9 cellular contexts compared by ENCODE assay signal in the genomic region with DNA sequence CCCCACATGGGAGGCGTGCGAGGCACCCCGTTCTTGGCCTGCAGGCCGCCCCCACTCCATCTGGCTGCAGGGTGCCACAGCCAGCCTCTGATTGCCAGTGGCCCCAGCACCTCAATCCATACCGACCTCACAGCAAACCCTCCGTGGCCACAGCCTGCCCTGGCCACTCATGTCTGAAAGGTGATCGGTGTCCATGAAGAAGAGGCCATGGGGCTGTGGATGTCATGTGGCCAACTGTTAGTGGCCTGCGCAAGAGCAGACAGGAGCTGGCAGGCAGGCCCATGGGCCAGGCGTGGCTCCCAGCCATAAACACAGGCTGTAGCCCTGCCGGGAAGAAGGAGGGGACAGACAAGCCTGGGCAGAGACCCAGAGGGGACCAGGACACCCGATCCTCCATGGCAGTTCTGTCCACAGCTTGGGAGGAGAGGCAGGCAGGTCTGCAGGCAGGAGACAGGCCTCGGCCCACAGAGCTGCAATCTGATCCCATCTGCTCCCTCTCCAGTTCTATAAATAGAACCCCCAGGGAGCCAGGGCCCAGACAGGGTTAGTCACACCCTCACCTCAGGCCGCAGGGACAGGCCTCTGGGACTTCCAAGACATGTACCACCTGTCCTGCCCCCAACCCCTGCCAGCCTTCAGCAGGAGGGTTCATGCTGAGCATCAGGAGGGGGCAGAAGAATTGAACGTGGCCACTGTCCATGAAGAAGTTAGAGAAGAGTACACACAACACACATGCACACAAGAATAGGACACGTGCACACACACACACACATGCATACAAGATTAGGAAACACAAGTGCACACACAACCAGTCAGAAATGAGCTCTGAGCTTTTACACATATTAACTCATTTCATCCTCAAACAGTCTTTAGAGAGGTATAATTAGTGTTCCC. TPM values are rescaled to one million over a fixed set of nuclear protein-coding genes. Genes with fewer than 3 reads are reported as not detected.
DNase-seq lines count a peak whose midpoint lies in the region; ATAC-seq and TF ChIP-seq lines count a peak whose summit lies in the region.
"Had no signal": no experiment of that assay in that cellular context is flagged by ENCODE, and none has a peak within 500 bp of the region (broad histone marks: within the 10 kb centered on the region; RNA-seq: fewer than 3 reads in every experiment).

No MANE protein-coding gene starts in this region.

- 44 to 73% methylated on average over 15 of the region's 15 CpGs for WGBS in sigmoid colon, 2 donors

- H3K9me3 ChIP-seq in PC-3 (ENCODE audit: low read length) (no peaks in the 10 kb centered on the region), sigmoid colon (no peaks in the 10 kb centered on the region)

- 0 out of 2 replicates have a peak, but pooled peaks cover 3% of the 10 kb centered on the region for H3K79me2 ChIP-seq in PC-3 (ENCODE audit: low read length)

- TF ChIP-seq CTCF in HFFc6 (IDR thresholded peaks at IDR 0.05) = no peak
- TF ChIP-seq CTCF in PC-3 (conservative IDR thresholded peaks at IDR 0.05; ENCODE audit: low read depth, low read length) = no peak
- no peak for TF ChIP-seq CTCF in glutamatergic neuron (IDR thresholded peaks at IDR 0.05; ENCODE audit: partially characterized antibody, unreplicated experiment)
- TF ChIP-seq CTCF in sigmoid colon (IDR thresholded peaks at IDR 0.05) = no peak

- H3K9me3 Mint-ChIP-seq in HFFc6 (no peaks in the 10 kb centered on the region), glutamatergic neuron (ENCODE audit: unreplicated experiment) (peaks cover 13% of the 10 kb centered on the region)

- H3K4me3 Mint-ChIP-seq in HFFc6 (peak overlapping the region; percentile 16; the same call in 1 of the 2 replicates), glutamatergic neuron (ENCODE audit: unreplicated experiment) (peak overlapping the region; percentile 57)

- H3K4me1 Mint-ChIP-seq in HFFc6 (ENCODE audit: low read depth) (peaks cover 19% of the 10 kb centered on the region), glutamatergic neuron (ENCODE audit: low read depth, unreplicated experiment) (peaks cover 34% of the 10 kb centered on the region)

- POLR2A ChIA-PET in PC-3 (lab: Charles Lee; ENCODE audit: unreplicated experiment) = no interaction called here

- H3K4me3 ChIP-seq in PC-3 (ENCODE audit: low read length) (no peak overlapping the region), sigmoid colon (no peak overlapping the region)
- H3K4me3 ChIP-seq: dorsolateral prefrontal cortex had no signal

- H3K27ac Mint-ChIP-seq in HFFc6 = peak overlapping the region; percentile 85
- H3K27ac Mint-ChIP-seq in glutamatergic neuron (ENCODE audit: unreplicated experiment) = peak overlapping the region; percentile 95

- H3K9ac ChIP-seq in PC-3 (ENCODE audit: low read length) = peak overlapping the region; percentile 52

- H2AFZ ChIP-seq in PC-3 (ENCODE audit: low read length) = 0 out of 2 replicates have a peak overlapping the region, but pooled peaks have one; percentile 47

- peak; percentile 70 for DNase-seq in HFFc6
- DNase-seq in PC-3 = peak; percentile 71
- peak; percentile 72 for DNase-seq in glutamatergic neuron
- no peak for DNase-seq in sigmoid colon

- CTCF ChIA-PET in PC-3 (lab: Charles Lee) = no interaction called here

- no peak for TF ChIP-seq POLR2A in sigmoid colon (IDR thresholded peaks at IDR 0.05)

- H3K9me2 ChIP-seq in PC-3 (replicated peaks; ENCODE audit: low read length) = no peaks in the 10 kb centered on the region

- no peak for TF ChIP-seq EP300 in sigmoid colon (IDR thresholded peaks at IDR 0.05)

- intact Hi-C loops in PC-3 (cut with micrococcal nuclease) = no loop called here
- intact Hi-C loops in sigmoid colon (cut with DNase I) = no loop called here

- ATAC-seq in PC-3 (peak; percentile 98), HG03025 (IDR thresholded peaks at IDR 0.05; ENCODE audit: low FRiP score, unreplicated experiment) (no peak), HG03432 (IDR thresholded peaks at IDR 0.05; ENCODE audit: unreplicated experiment) (no peak), GM18873 (IDR thresholded peaks at IDR 0.05; ENCODE audit: low FRiP score, unreplicated experiment) (no peak), GM18870 (IDR thresholded peaks at IDR 0.05; ENCODE audit: unreplicated experiment) (no peak)

- no peaks in the 10 kb centered on the region for H3F3A ChIP-seq in PC-3 (ENCODE audit: low read length, unreplicated experiment)

- H3K27ac ChIP-seq in PC-3 (ENCODE audit: low read length) = peak overlapping the region; percentile 70
- peak overlapping the region; percentile 42 to 64 (median 60) for H3K27ac ChIP-seq in sigmoid colon

- H3K27me3 ChIP-seq in PC-3 (ENCODE audit: low read length) (no peaks in the 10 kb centered on the region), sigmoid colon (no peaks in the 10 kb centered on the region)
- H3K27me3 ChIP-seq: dorsolateral prefrontal cortex had no signal

- H3K4me2 ChIP-seq in PC-3 (ENCODE audit: low read length) = peak overlapping the region; percentile 50

- H3K4me1 ChIP-seq in PC-3 (ENCODE audit: insufficient read depth, low read length) = peaks cover 15% of the 10 kb centered on the region
- H3K4me1 ChIP-seq in sigmoid colon = peaks cover 0 to 11% (median 9%) of the 10 kb centered on the region in 4 donors

- H3K36me3 ChIP-seq in PC-3 (ENCODE audit: low read depth, low read length) (no peaks in the 10 kb centered on the region), sigmoid colon (no peaks in the 10 kb centered on the region)

- H4K20me1 ChIP-seq in PC-3 (ENCODE audit: low read length) = no peaks in the 10 kb centered on the region

- H3K36me3 Mint-ChIP-seq in HFFc6 (ENCODE audit: low read depth) = peaks cover 5% of the 10 kb centered on the region
- peaks cover 4% of the 10 kb centered on the region for H3K36me3 Mint-ChIP-seq in glutamatergic neuron (ENCODE audit: unreplicated experiment)

- H3K27me3 Mint-ChIP-seq in HFFc6 (ENCODE audit: insufficient read depth) (no peaks in the 10 kb centered on the region), glutamatergic neuron (ENCODE audit: unreplicated experiment) (peaks cover 11% of the 10 kb centered on the region)

- no TSS peak for BruUV-seq in PC-3 (replicated peaks; lab: Mats Ljungman, UMichigan)

RNA-seq across cellular contexts. Expression of gene STEAP3, which starts 16.9 kb away (rescaled TPM):
- total RNA-seq in HFFc6 (2021; fragmentation: NEBNext Ultra II Directional; extraction: Animal tissue kit (Norgen Biotek cat#: 25700)) = 10 to 100 TPM; 20.7 to 37.3 (median 30.9) TPM
- total RNA-seq in PC-3 (2014; rRNA removed) = 24.6 and 27.3 TPM in 2 replicates
- 2.1 TPM for total RNA-seq in glutamatergic neuron (ENCODE audit: unreplicated experiment)
- total RNA-seq in sigmoid colon = 1 to 10 TPM; 1.5 to 6.9 (median 3.3) TPM
- 10 to 100 TPM in 1 of 3 donors, 1 to 10 TPM in 2; 1.4 to 16.4 (median 1.8) TPM for polyA plus RNA-seq in sigmoid colon
